ENCODE assay signal across 9 cellular contexts in genomic region chr12:94262228-94263010, GRCh38.
DNase-seq lines count a peak whose midpoint lies in the region; ATAC-seq lines count a peak whose summit lies in the region.
"Had no signal": no experiment of that assay in that cellular context is flagged by ENCODE, and none has a peak within 500 bp of the region (broad histone marks: within the 10 kb centered on the region; RNA-seq: fewer than 3 reads in every experiment).

No MANE protein-coding gene starts in this region.

- no peaks in the 10 kb centered on the region for H3K27me3 Mint-ChIP-seq in natural killer cell treated with Interleukin-12 subunit alpha and Interleukin-12 subunit beta and Interleukin-15 and Interleukin-18, amount 100 ng/mL, for 72 hours
- no peaks in the 10 kb centered on the region for H3K27me3 Mint-ChIP-seq in stimulated activated naive CD8-positive, alpha-beta T cell treated with anti-CD3 and anti-CD28 coated beads, Interleukin-15, Interleukin-2, amounts not matched to agents 100 ng/mL and 50 ng/mL, for 24 hours

- H3K9me3 Mint-ChIP-seq in natural killer cell treated with Interleukin-12 subunit alpha and Interleukin-12 subunit beta and Interleukin-15 and Interleukin-18, amount 100 ng/mL, for 72 hours, result no peaks in the 10 kb centered on the region
- H3K9me3 Mint-ChIP-seq in stimulated activated naive CD8-positive, alpha-beta T cell treated with anti-CD3 and anti-CD28 coated beads, Interleukin-15, Interleukin-2, amounts not matched to agents 100 ng/mL and 50 ng/mL, for 24 hours, result no peaks in the 10 kb centered on the region

- peaks cover 32 to 42% of the 10 kb centered on the region in 2 donors for H3K4me1 Mint-ChIP-seq in natural killer cell treated with Interleukin-12 subunit alpha and Interleukin-12 subunit beta and Interleukin-15 and Interleukin-18, amount 100 ng/mL, for 72 hours (ENCODE audit: low read depth in 2 of 2)
- peaks cover 55% of the 10 kb centered on the region for H3K4me1 Mint-ChIP-seq in stimulated activated naive CD8-positive, alpha-beta T cell treated with anti-CD3 and anti-CD28 coated beads, Interleukin-15, Interleukin-2, amounts not matched to agents 100 ng/mL and 50 ng/mL, for 24 hours (ENCODE audit: low read depth)

- 7 to 13% methylated on average over 17 of the region's 17 CpGs for WGBS in esophagus, 2 donors

- peak; percentile 43 for ATAC-seq in HG03095 (IDR thresholded peaks at IDR 0.05; ENCODE audit: unreplicated experiment)
- ATAC-seq in natural killer cell treated with Interleukin-12 subunit alpha and Interleukin-12 subunit beta and Interleukin-15 and Interleukin-18, amount 100 ng/mL, for 72 hours, result peak; percentile 90

- H3K27me3 ChIP-seq in esophagus (ENCODE audit: control insufficient read depth in 1 of 2, insufficient read depth in 2 of 2, low read length in 2 of 2), result no peaks in the 10 kb centered on the region

- peak overlapping the region; percentile 61 to 65 for H3K4me3 ChIP-seq in esophagus (ENCODE audit: low read depth in 1 of 2, low read length in 2 of 2)

- H3K36me3 Mint-ChIP-seq in natural killer cell treated with Interleukin-12 subunit alpha and Interleukin-12 subunit beta and Interleukin-15 and Interleukin-18, amount 100 ng/mL, for 72 hours, result peaks cover 7% of the 10 kb centered on the region
- peaks cover 32% of the 10 kb centered on the region for H3K36me3 Mint-ChIP-seq in stimulated activated naive CD8-positive, alpha-beta T cell treated with anti-CD3 and anti-CD28 coated beads, Interleukin-15, Interleukin-2, amounts not matched to agents 100 ng/mL and 50 ng/mL, for 24 hours (ENCODE audit: low read depth)

- H3K27ac ChIP-seq in esophagus (ENCODE audit: low read depth in 2 of 2, low read length in 1 of 2), result peak overlapping the region; percentile 71 to 89
- H3K27ac ChIP-seq: 22Rv1 had no signal

- no peaks in the 10 kb centered on the region for H3K4me1 ChIP-seq in esophagus (ENCODE audit: control insufficient read depth in 2 of 2, insufficient read depth in 2 of 2, low read length in 1 of 2)

- DNase-seq in DMS 273 (lab: John Stamatoyannopoulos, UW; ENCODE audit: unreplicated experiment) (peak; percentile 61), DMS 273 treated with DMSO at 0.1 percent for 48 hours (lab: John Stamatoyannopoulos, UW) (no peak), NK-92 (lab: John Stamatoyannopoulos, UW; ENCODE audit: unreplicated experiment) (peak; percentile 2), activated T-cell treated with anti-CD3 and anti-CD28 coated beads for 4 hours (peak; percentile 65)
- peak; percentile 88 for DNase-seq in natural killer cell treated with Interleukin-12 subunit alpha and Interleukin-12 subunit beta and Interleukin-15 and Interleukin-18, amount 100 ng/mL, for 72 hours (ENCODE audit: low spot score)

- H3K9me3 ChIP-seq in esophagus (ENCODE audit: control insufficient read depth in 2 of 2, insufficient read depth in 1 of 2, low read depth in 1 of 2, low read length in 1 of 2), result no peaks in the 10 kb centered on the region

- H3K4me3 Mint-ChIP-seq in natural killer cell treated with Interleukin-12 subunit alpha and Interleukin-12 subunit beta and Interleukin-15 and Interleukin-18, amount 100 ng/mL, for 72 hours, result peak overlapping the region; percentile 91
- peak overlapping the region; percentile 89 for H3K4me3 Mint-ChIP-seq in stimulated activated naive CD8-positive, alpha-beta T cell treated with anti-CD3 and anti-CD28 coated beads, Interleukin-15, Interleukin-2, amounts not matched to agents 100 ng/mL and 50 ng/mL, for 24 hours

- H3K27ac Mint-ChIP-seq in natural killer cell treated with Interleukin-12 subunit alpha and Interleukin-12 subunit beta and Interleukin-15 and Interleukin-18, amount 100 ng/mL, for 72 hours, result peak overlapping the region; percentile 98
- peak overlapping the region; percentile 99 for H3K27ac Mint-ChIP-seq in stimulated activated naive CD8-positive, alpha-beta T cell treated with anti-CD3 and anti-CD28 coated beads, Interleukin-15, Interleukin-2, amounts not matched to agents 100 ng/mL and 50 ng/mL, for 24 hours

- H3K36me3 ChIP-seq in esophagus (ENCODE audit: control insufficient read depth in 2 of 2, insufficient read depth in 2 of 2, low read length in 1 of 2), result no peaks in the 10 kb centered on the region
